25 cellular contexts compared by ENCODE assay signal in genomic region chr10:76939862-76940495, GRCh38.
DNase-seq lines count a peak whose midpoint lies in the region; ATAC-seq and TF ChIP-seq lines count a peak whose summit lies in the region.
"Had no signal": no experiment of that assay in that cellular context is flagged by ENCODE, and none has a peak within 500 bp of the region (broad histone marks: within the 10 kb centered on the region; RNA-seq: fewer than 3 reads in every experiment).

No MANE protein-coding gene starts in this region.

- 66 to 71% methylated on average over 2 of the region's 2 CpGs for WGBS in lower leg skin, 2 donors

- no peaks in the 10 kb centered on the region for H4K20me1 ChIP-seq in PC-3 (ENCODE audit: low read length)

- DNase-seq in DMS79 treated with DMSO at 0.1 percent for 48 hours (lab: John Stamatoyannopoulos, UW) (peak; percentile 8), NCI-H2081 treated with DMSO at 0.1 percent for 48 hours (lab: John Stamatoyannopoulos, UW) (peak; percentile 15), PC-3 (no peak), midbrain (lab: John Stamatoyannopoulos, UW) (peak; percentile 29), lower leg skin (ENCODE audit: low spot score in 2 of 2) (no peak)
- no peak for DNase-seq in activated CD4-positive, alpha-beta T cell treated with anti-CD3 and anti-CD28 coated beads for 36 hours
- DNase-seq: activated CD4-positive, alpha-beta T cell treated with anti-CD3 and anti-CD28 coated beads for 48 hours; DND-41; H9; KG1; MV-4-11; NCI-H446; stimulated activated CD4-positive, alpha-beta T cell treated with anti-CD3 and anti-CD28 coated beads, Interleukin-2, amount 100 ng/mL, for 24 hours; stimulated activated naive CD4-positive, alpha-beta T cell; SW 1271 had no signal

- no peaks in the 10 kb centered on the region for H3K4me1 ChIP-seq in PC-3 (ENCODE audit: insufficient read depth, low read length)
- H3K4me1 ChIP-seq: ascending aorta, prostate gland had no signal

- TF ChIP-seq CTCF in PC-3 (conservative IDR thresholded peaks at IDR 0.05; ENCODE audit: low read depth, low read length) = no peak
- TF ChIP-seq CTCF in lower leg skin (IDR thresholded peaks at IDR 0.05) = no peak

- intact Hi-C loops in PC-3 (cut with micrococcal nuclease) (loop anchor here (5.0 to 10.0 kb wide), 2 partner anchors 58 to 195 kb away; no protein-coding TSS in a partner anchor), lower leg skin (cut with DNase I; ENCODE audit: low total_unique reads) (no loop called here)
- intact Hi-C loops in activated CD4-positive, alpha-beta T cell treated with anti-CD3 and anti-CD28 coated beads for 36 hours (cut with DNase I, micrococcal nuclease) = no loop called here

- POLR2A ChIA-PET in PC-3 (lab: Charles Lee; ENCODE audit: unreplicated experiment) = no interaction called here
- POLR2A ChIA-PET in activated CD4-positive, alpha-beta T cell treated with anti-CD3 and anti-CD28 coated beads for 36 hours (lab: Charles Lee) = no interaction called here

- no peaks in the 10 kb centered on the region for H3K4me1 Mint-ChIP-seq in activated CD4-positive, alpha-beta T cell treated with anti-CD3 and anti-CD28 coated beads for 36 hours
- H3K4me1 Mint-ChIP-seq: CD14-positive monocyte had no signal

- TF ChIP-seq POLR2A in lower leg skin (IDR thresholded peaks at IDR 0.05) = no peak

- H3K27me3 ChIP-seq in PC-3 (ENCODE audit: low read length) = 0 out of 2 replicates have a peak, but pooled peaks cover 2% of the 10 kb centered on the region
- H3K27me3 ChIP-seq: ascending aorta had no signal

- no peaks in the 10 kb centered on the region for H3F3A ChIP-seq in PC-3 (ENCODE audit: low read length, unreplicated experiment)

- no peaks in the 10 kb centered on the region for H3K36me3 Mint-ChIP-seq in activated CD4-positive, alpha-beta T cell treated with anti-CD3 and anti-CD28 coated beads for 36 hours (ENCODE audit: low read depth)
- H3K36me3 Mint-ChIP-seq: activated naive CD4-positive, alpha-beta T cell treated with anti-CD3 and anti-CD28 coated beads, Interleukin-2, amount 50 U/mL, for 72 hours; CD14-positive monocyte had no signal

- H3K36me3 ChIP-seq in PC-3 (ENCODE audit: low read depth, low read length) = no peaks in the 10 kb centered on the region; the same call in 1 of the 2 replicates
- H3K36me3 ChIP-seq: prostate gland had no signal

- no peak overlapping the region for H2AFZ ChIP-seq in PC-3 (ENCODE audit: low read length)

- H3K4me2 ChIP-seq in PC-3 (ENCODE audit: low read length) = no peak overlapping the region

- no TSS peak for BruUV-seq in PC-3 (replicated peaks; lab: Mats Ljungman, UMichigan)

- H3K4me3 ChIP-seq in PC-3 (ENCODE audit: low read length) (no peak overlapping the region), lower leg skin (ENCODE audit: low read depth, poor library complexity, severe bottlenecking) (no peak overlapping the region)
- H3K4me3 ChIP-seq: ascending aorta, prostate gland, skin epidermis had no signal

- no peak overlapping the region for H3K4me3 Mint-ChIP-seq in activated CD4-positive, alpha-beta T cell treated with anti-CD3 and anti-CD28 coated beads for 36 hours
- H3K4me3 Mint-ChIP-seq: activated T-helper 1 cell treated with anti-CD3 and anti-CD28 coated beads, Interleukin-12 subunit alpha, Interleukin-12 subunit beta, Interleukin-2, Interleukin-4 antibody, amounts not matched to agents 30 ng/mL and 10 ng/mL and 1 ng/mL, durations not matched to agents 14 hours and 24 hours and 36 hours; H9; neural crest cell had no signal

- H3K27me3 Mint-ChIP-seq in activated CD4-positive, alpha-beta T cell treated with anti-CD3 and anti-CD28 coated beads for 36 hours = peaks cover 4% of the 10 kb centered on the region

- no peak overlapping the region for H3K27ac Mint-ChIP-seq in activated CD4-positive, alpha-beta T cell treated with anti-CD3 and anti-CD28 coated beads for 36 hours
- H3K27ac Mint-ChIP-seq: activated naive CD4-positive, alpha-beta T cell treated with anti-CD3 and anti-CD28 coated beads, Interleukin-2, amount 50 U/mL, for 72 hours; activated T-helper 1 cell treated with anti-CD3 and anti-CD28 coated beads, Interleukin-12 subunit alpha, Interleukin-12 subunit beta, Interleukin-2, Interleukin-4 antibody, amounts not matched to agents 30 ng/mL and 10 ng/mL and 1 ng/mL, durations not matched to agents 14 hours and 24 hours and 36 hours; CD14-positive monocyte; H9 had no signal

- no peaks in the 10 kb centered on the region for H3K79me2 ChIP-seq in PC-3 (ENCODE audit: low read length)

- ATAC-seq in PC-3 = peak; percentile 56
- ATAC-seq in activated CD4-positive, alpha-beta T cell treated with anti-CD3 and anti-CD28 coated beads for 36 hours = no peak
- no peak for ATAC-seq in GM21723 (IDR thresholded peaks at IDR 0.05; ENCODE audit: unreplicated experiment)
- no peak for ATAC-seq in HG02588 (IDR thresholded peaks at IDR 0.05; ENCODE audit: unreplicated experiment)
- ATAC-seq: activated naive CD4-positive, alpha-beta T cell treated with anti-CD3 and anti-CD28 coated beads, Interleukin-2, amount 50 U/mL, for 72 hours had no signal

- no peaks in the 10 kb centered on the region for H3K9me3 Mint-ChIP-seq in activated CD4-positive, alpha-beta T cell treated with anti-CD3 and anti-CD28 coated beads for 36 hours (ENCODE audit: low read depth)
- H3K9me3 Mint-ChIP-seq: activated T-helper 1 cell treated with anti-CD3 and anti-CD28 coated beads, Interleukin-12 subunit alpha, Interleukin-12 subunit beta, Interleukin-2, Interleukin-4 antibody, amounts not matched to agents 30 ng/mL and 10 ng/mL and 1 ng/mL, durations not matched to agents 14 hours and 24 hours and 36 hours; H9; neural crest cell had no signal

- no peaks in the 10 kb centered on the region for H3K9me3 ChIP-seq in PC-3 (ENCODE audit: low read length)
- H3K9me3 ChIP-seq: ascending aorta, prostate gland had no signal

- H3K27ac ChIP-seq in PC-3 (ENCODE audit: low read length) = no peak overlapping the region
- H3K27ac ChIP-seq: ascending aorta, epithelial cell of prostate, prostate gland, skin epidermis had no signal

- no peaks in the 10 kb centered on the region for H3K9me2 ChIP-seq in PC-3 (replicated peaks; ENCODE audit: low read length)

- no peak overlapping the region for H3K9ac ChIP-seq in PC-3 (ENCODE audit: low read length)

- CTCF ChIA-PET in PC-3 (lab: Charles Lee) = interaction anchor here (1.0 kb wide), 1 partner anchor 65 kb away, joined by 3 read pairs; no protein-coding TSS in a partner anchor
- CTCF ChIA-PET in activated CD4-positive, alpha-beta T cell treated with anti-CD3 and anti-CD28 coated beads for 36 hours (lab: Charles Lee) = no interaction called here

Comparison
In these comparisons a context has a peak if more than half of its experiments do, and no peak if none do; other contexts are left out.
1. DNase-seq: peak in DMS79 treated with DMSO at 0.1 percent for 48 hours (single experiment), NCI-H2081 treated with DMSO at 0.1 percent for 48 hours (single experiment) and midbrain (single experiment); none in PC-3 (single experiment), activated CD4-positive, alpha-beta T cell treated with anti-CD3 and anti-CD28 coated beads for 36 hours (single experiment) and lower leg skin (0 of 2).